ENCODE assay signal across 15 cellular contexts in the genomic region with DNA sequence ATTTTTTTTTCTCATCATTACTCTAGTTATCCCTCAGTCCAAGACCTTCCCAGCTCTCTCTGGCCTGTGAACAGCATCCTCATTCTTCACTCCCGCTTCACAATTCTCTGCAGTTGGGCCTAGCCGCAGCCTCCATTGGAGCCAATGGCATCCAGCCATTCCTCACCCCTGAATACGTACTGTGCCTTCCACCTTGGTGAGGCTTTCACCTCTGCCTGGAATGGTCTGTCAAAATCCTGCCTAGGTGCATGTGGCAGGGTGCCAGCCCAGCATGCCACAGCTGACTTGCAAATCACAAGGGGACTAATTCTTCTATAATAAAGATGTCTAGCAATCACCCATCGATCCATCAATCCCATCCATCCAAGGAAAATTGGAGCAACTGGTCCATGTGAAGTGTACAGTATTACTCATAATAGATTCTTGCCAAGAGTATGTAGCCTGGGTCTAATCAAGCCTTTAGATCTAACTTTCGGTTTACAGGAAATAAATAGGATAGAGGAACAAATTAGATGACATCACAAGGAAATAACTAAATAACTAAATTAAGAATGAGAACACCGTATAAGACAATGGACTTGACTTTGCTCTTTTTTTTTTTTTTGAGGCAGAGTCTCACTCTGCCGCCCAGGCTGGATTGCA. TPM values are rescaled to one million over a fixed set of nuclear protein-coding genes. Genes with fewer than 3 reads are reported as not detected.
DNase-seq lines count a peak whose midpoint lies in the region; ATAC-seq, FAIRE-seq and TF ChIP-seq lines count a peak whose summit lies in the region.
"Had no signal": no experiment of that assay in that cellular context is flagged by ENCODE, and none has a peak within 500 bp of the region (broad histone marks: within the 10 kb centered on the region; RNA-seq: fewer than 3 reads in every experiment).

No MANE protein-coding gene starts in this region.

- CTCF ChIA-PET in CD8-positive, alpha-beta memory T cell (lab: Charles Lee): no interaction called here

- H3K4me3 Mint-ChIP-seq in T-helper 1 cell treated with Interleukin-12 subunit alpha and Interleukin-12 subunit beta and Interleukin-4 antibody, amounts not matched to agents 30 μg/mL and 1 μg/mL, for 36 hours: no peak overlapping the region
- no peak overlapping the region for H3K4me3 Mint-ChIP-seq in CD8-positive, alpha-beta memory T cell
- H3K4me3 Mint-ChIP-seq: activated CD4-positive, alpha-beta T cell treated with anti-CD3 and anti-CD28 coated beads, Interleukin-2, amount 10 ng/mL, durations not matched to agents 7 days and 5 days; T-helper 17 cell had no signal

- FAIRE-seq in small intestine (lab: Jason Lieb, UNC): no peak
- FAIRE-seq: A549 had no signal

- H3K27me3 ChIP-seq in RWPE2 (ENCODE audit: insufficient read depth, poor library complexity, severe bottlenecking) (no peaks in the 10 kb centered on the region), small intestine (ENCODE audit: control insufficient read depth in 2 of 2, insufficient read depth in 2 of 2, low read length in 2 of 2) (no peaks in the 10 kb centered on the region), WERI-Rb-1 (ENCODE audit: insufficient read depth, low read depth, severe bottlenecking) (no peaks in the 10 kb centered on the region)
- H3K27me3 ChIP-seq in CD8-positive, alpha-beta memory T cell (ENCODE audit: insufficient read depth, low read length, poor library complexity, severe bottlenecking): no peaks in the 10 kb centered on the region
- H3K27me3 ChIP-seq: tibial nerve had no signal

- H3K27ac ChIP-seq in RWPE2 (ENCODE audit: poor library complexity, severe bottlenecking) (no peak overlapping the region), small intestine (ENCODE audit: low read depth in 1 of 2, low read length in 1 of 2) (no peak overlapping the region), WERI-Rb-1 (no peak overlapping the region)
- H3K27ac ChIP-seq in CD8-positive, alpha-beta memory T cell (ENCODE audit: low read depth, low read length): no peak overlapping the region
- H3K27ac ChIP-seq: A549, tibial nerve had no signal

- H3K27ac Mint-ChIP-seq in T-helper 1 cell treated with Interleukin-12 subunit alpha and Interleukin-12 subunit beta and Interleukin-4 antibody, amounts not matched to agents 30 μg/mL and 1 μg/mL, for 36 hours: peak overlapping the region; percentile 43
- H3K27ac Mint-ChIP-seq in CD8-positive, alpha-beta memory T cell: no peak overlapping the region
- H3K27ac Mint-ChIP-seq: activated CD4-positive, alpha-beta T cell treated with anti-CD3 and anti-CD28 coated beads, Interleukin-2, amount 10 ng/mL, durations not matched to agents 7 days and 5 days; T-helper 17 cell had no signal

- 33 to 62% (median 54%) methylated on average over 7 of the region's 7 CpGs for WGBS in small intestine, 3 donors

- H3K4me1 Mint-ChIP-seq in T-helper 1 cell treated with Interleukin-12 subunit alpha and Interleukin-12 subunit beta and Interleukin-4 antibody, amounts not matched to agents 30 μg/mL and 1 μg/mL, for 36 hours (ENCODE audit: low read depth): no peaks in the 10 kb centered on the region
- no peaks in the 10 kb centered on the region for H3K4me1 Mint-ChIP-seq in CD8-positive, alpha-beta memory T cell
- H3K4me1 Mint-ChIP-seq: activated CD4-positive, alpha-beta T cell treated with anti-CD3 and anti-CD28 coated beads, Interleukin-2, amount 10 ng/mL, durations not matched to agents 7 days and 5 days had no signal

- H3K36me3 ChIP-seq in RWPE2 (ENCODE audit: low read depth): no peaks in the 10 kb centered on the region
- H3K36me3 ChIP-seq in small intestine (ENCODE audit: control insufficient read depth in 2 of 2, insufficient read depth in 2 of 2, low read length in 2 of 2): no peaks in the 10 kb centered on the region
- no peaks in the 10 kb centered on the region for H3K36me3 ChIP-seq in CD8-positive, alpha-beta memory T cell (ENCODE audit: insufficient read depth, low read length)
- H3K36me3 ChIP-seq in WERI-Rb-1: no peaks in the 10 kb centered on the region
- H3K36me3 ChIP-seq: tibial nerve had no signal

- TF ChIP-seq CTCF in RWPE2 (IDR thresholded peaks at IDR 0.05; ENCODE audit: poor library complexity, severe bottlenecking) (no peak), fibroblast of mammary gland (conservative IDR thresholded peaks at IDR 0.05; ENCODE audit: control insufficient read depth, insufficient read depth, low read depth, low read length) (no peak), WERI-Rb-1 (IDR thresholded peaks at IDR 0.05; ENCODE audit: low read depth, low read length) (no peak)

- ATAC-seq in RWPE2 (ENCODE audit: low read depth) (peak; percentile 60), HG03342 (IDR thresholded peaks at IDR 0.05; ENCODE audit: unreplicated experiment) (no peak)
- ATAC-seq: T-helper 17 cell had no signal

- no peaks in the 10 kb centered on the region for H3K9me3 ChIP-seq in RWPE2 (ENCODE audit: severe bottlenecking)
- no peaks in the 10 kb centered on the region for H3K9me3 ChIP-seq in small intestine (ENCODE audit: control insufficient read depth, low read depth)
- H3K9me3 ChIP-seq in CD8-positive, alpha-beta memory T cell (ENCODE audit: low read length): no peaks in the 10 kb centered on the region
- H3K9me3 ChIP-seq in WERI-Rb-1 (ENCODE audit: severe bottlenecking): no peaks in the 10 kb centered on the region
- H3K9me3 ChIP-seq: A549, tibial nerve had no signal

- no peaks in the 10 kb centered on the region for H3K36me3 Mint-ChIP-seq in T-helper 1 cell treated with Interleukin-12 subunit alpha and Interleukin-12 subunit beta and Interleukin-4 antibody, amounts not matched to agents 30 μg/mL and 1 μg/mL, for 36 hours (ENCODE audit: low read depth)
- peaks cover 0 to 2% (median 0%) of the 10 kb centered on the region in 3 donors for H3K36me3 Mint-ChIP-seq in CD8-positive, alpha-beta memory T cell

- H3K27me3 Mint-ChIP-seq in T-helper 1 cell treated with Interleukin-12 subunit alpha and Interleukin-12 subunit beta and Interleukin-4 antibody, amounts not matched to agents 30 μg/mL and 1 μg/mL, for 36 hours (ENCODE audit: low read depth): peaks cover 5% of the 10 kb centered on the region
- H3K27me3 Mint-ChIP-seq in CD8-positive, alpha-beta memory T cell: peaks cover 9 to 32% of the 10 kb centered on the region in 2 donors

- H3K4me3 ChIP-seq in RWPE2 (ENCODE audit: severe bottlenecking) (no peak overlapping the region), fibroblast of mammary gland (ENCODE audit: control insufficient read depth, low read depth, low read length) (no peak overlapping the region), small intestine (ENCODE audit: low read depth in 1 of 2, low read length in 2 of 2) (no peak overlapping the region), WERI-Rb-1 (ENCODE audit: low read depth, low read length) (no peak overlapping the region)
- no peak overlapping the region for H3K4me3 ChIP-seq in CD8-positive, alpha-beta memory T cell (ENCODE audit: low read length)
- H3K4me3 ChIP-seq: A549, tibial nerve had no signal

- no peaks in the 10 kb centered on the region for H3K9me3 Mint-ChIP-seq in T-helper 1 cell treated with Interleukin-12 subunit alpha and Interleukin-12 subunit beta and Interleukin-4 antibody, amounts not matched to agents 30 μg/mL and 1 μg/mL, for 36 hours
- no peaks in the 10 kb centered on the region for H3K9me3 Mint-ChIP-seq in CD8-positive, alpha-beta memory T cell
- H3K9me3 Mint-ChIP-seq: activated CD4-positive, alpha-beta T cell treated with anti-CD3 and anti-CD28 coated beads, Interleukin-2, amount 10 ng/mL, durations not matched to agents 7 days and 5 days had no signal

- POLR2A ChIA-PET in CD8-positive, alpha-beta memory T cell (lab: Charles Lee): interaction anchor here (0.7 kb wide), 1 partner anchor 158 kb away, joined by 3 read pairs; no protein-coding TSS in a partner anchor

- DNase-seq in T-helper 1 cell (no peak), RWPE2 (ENCODE audit: low spot score) (peak; percentile 19), fibroblast of mammary gland (ENCODE audit: low read depth) (peak; percentile 44), small intestine (peak; percentile 24), WERI-Rb-1 (no peak)
- DNase-seq in CD8-positive, alpha-beta memory T cell: no peak
- DNase-seq: activated CD4-positive, alpha-beta T cell treated with anti-CD3 and anti-CD28 coated beads, Interleukin-2, amount 10 ng/mL, durations not matched to agents 7 days and 5 days; effector memory CD4-positive, alpha-beta T cell; mesenchymal stem cell; NCI-H2081; T-helper 17 cell had no signal

- H3K4me1 ChIP-seq in RWPE2 (ENCODE audit: insufficient read depth, poor library complexity, severe bottlenecking) (peaks cover 3% of the 10 kb centered on the region), small intestine (ENCODE audit: control insufficient read depth in 2 of 2, insufficient read depth in 1 of 2, low read depth in 1 of 2, low read length in 1 of 2) (no peaks in the 10 kb centered on the region)
- no peaks in the 10 kb centered on the region for H3K4me1 ChIP-seq in CD8-positive, alpha-beta memory T cell (ENCODE audit: insufficient read depth, low read length)

RNA-seq across cellular contexts. Expression of gene CX3CL1, which starts 5.1 kb away (rescaled TPM):
- 10 to 100 TPM in 1 of 3 donors, under 1 TPM in 2; 0.67 to 18.6 (median 0.81) TPM for polyA plus RNA-seq in small intestine
- not detected for total RNA-seq in CD8-positive, alpha-beta memory T cell
- polyA plus RNA-seq in CD8-positive, alpha-beta memory T cell: not detected
- total RNA-seq: activated CD4-positive, alpha-beta T cell treated with anti-CD3 and anti-CD28 coated beads, Interleukin-2, amount 10 ng/mL, durations not matched to agents 7 days and 5 days; T-helper 17 cell had no signal

RNA-seq across cellular contexts. Expression of gene CCL22, which starts 8.6 kb away (rescaled TPM):
- polyA plus RNA-seq in small intestine: under 1 TPM in 1 of 3 donors, not detected in 2; 0.16 TPM
- total RNA-seq in CD8-positive, alpha-beta memory T cell: 10 to 100 TPM; 49.5 to 52.6 TPM
- not detected for polyA plus RNA-seq in CD8-positive, alpha-beta memory T cell
- total RNA-seq: T-helper 17 cell, tibial nerve had no signal
- polyA plus RNA-seq: A549 had no signal

RNA-seq across cellular contexts. Expression of gene CCL17, which starts 37.3 kb away (rescaled TPM):
- under 1 TPM in 1 of 3 donors, not detected in 2; 0.45 TPM for polyA plus RNA-seq in small intestine
- total RNA-seq in CD8-positive, alpha-beta memory T cell: 10 to 100 TPM; 18.6 to 18.9 TPM
- not detected for polyA plus RNA-seq in CD8-positive, alpha-beta memory T cell
- total RNA-seq: T-helper 17 cell, tibial nerve had no signal
- polyA plus RNA-seq: A549 had no signal

Comparison
In these comparisons a context has a peak if more than half of its experiments do, and no peak if none do; other contexts are left out.
1. DNase-seq: peak in RWPE2 (single experiment), fibroblast of mammary gland (single experiment) and small intestine (single experiment); none in T-helper 1 cell (0 of 5), CD8-positive, alpha-beta memory T cell (0 of 5) and WERI-Rb-1 (single experiment).